25 cellular contexts compared by ENCODE assay signal in genomic region chr5:149210229-149210628, GRCh38.
DNase-seq lines count a peak whose midpoint lies in the region; ATAC-seq and TF ChIP-seq lines count a peak whose summit lies in the region.
"Had no signal": no experiment of that assay in that cellular context is flagged by ENCODE, and none has a peak within 500 bp of the region (broad histone marks: within the 10 kb centered on the region; RNA-seq: fewer than 3 reads in every experiment).

No MANE protein-coding gene starts in this region.

- CTCF ChIA-PET in SK-N-SH (lab: Yijun Ruan, JAX) (no interaction called here), RWPE1 (lab: Yijun Ruan, JAX) (interaction anchor here (0.6 kb wide), 1 partner anchor 62 kb away, joined by 6 read pairs; no protein-coding TSS in a partner anchor)
- CTCF ChIA-PET in activated CD8-positive, alpha-beta T cell treated with anti-CD3 and anti-CD28 coated beads for 36 hours (lab: Charles Lee): no interaction called here

- no peak for ATAC-seq in SK-N-SH treated with all-trans-retinoic acid at 6 μM for 48 hours
- no peak for ATAC-seq in activated CD8-positive, alpha-beta T cell treated with anti-CD3 and anti-CD28 coated beads for 36 hours
- ATAC-seq: gastrocnemius medialis, GM12878, left colon, sciatic nerve, T-helper 17 cell had no signal

- H3K4me1 Mint-ChIP-seq in progenitor cell of endocrine pancreas (ENCODE audit: low read depth): no peaks in the 10 kb centered on the region
- H3K4me1 Mint-ChIP-seq in activated CD8-positive, alpha-beta T cell treated with anti-CD3 and anti-CD28 coated beads for 36 hours (ENCODE audit: low read depth): no peaks in the 10 kb centered on the region

- H3K27ac Mint-ChIP-seq in progenitor cell of endocrine pancreas: no peak overlapping the region
- no peak overlapping the region for H3K27ac Mint-ChIP-seq in activated CD8-positive, alpha-beta T cell treated with anti-CD3 and anti-CD28 coated beads for 36 hours
- H3K27ac Mint-ChIP-seq: activated T-helper 2 cell treated with anti-CD3 and anti-CD28 coated beads, Interferon-gamma antibody, Interleukin-2, Interleukin-4, amounts not matched to agents 10 μg/mL and 5 μg/mL and 100 μg/mL, durations not matched to agents 14 hours and 24 hours and 36 hours; T-helper 17 cell had no signal

- DNase-seq in SK-N-SH: no peak
- DNase-seq in RWPE1 (ENCODE audit: low spot score): peak; percentile 73
- DNase-seq in epithelial cell of esophagus (ENCODE audit: low read depth): peak; percentile 80
- peak; percentile 57 for DNase-seq in non-pigmented ciliary epithelial cell (ENCODE audit: low read depth)
- DNase-seq in progenitor cell of endocrine pancreas (ENCODE audit: low spot score, unreplicated experiment): no peak
- DNase-seq in posterior cingulate gyrus: no peak
- no peak for DNase-seq in activated CD8-positive, alpha-beta T cell treated with anti-CD3 and anti-CD28 coated beads for 36 hours
- DNase-seq: activated CD4-positive, CD25-positive, alpha-beta regulatory T cell; activated CD8-positive, alpha-beta memory T cell treated with anti-CD3 and anti-CD28 coated beads for 24 hours; gastrocnemius medialis; GF-D8; left colon; MM.1S; NCI-H1694 treated with DMSO at 0.1 percent for 48 hours; NCI-H446; nucleus accumbens; stimulated activated naive CD4-positive, alpha-beta T cell treated with Interleukin-2 at 50 U/mL for 16 hours; T-helper 17 cell; tibial artery had no signal

- no peak overlapping the region for H3K9ac ChIP-seq in SK-N-SH
- H3K9ac ChIP-seq: BLaER1 treated with 17β-estradiol and CSF1 and Interleukin-3, amounts not matched to agents 10 nM and 100 nM had no signal

- 0 out of 4 replicates have a peak overlapping the region, but pooled peaks of 1 of the 2 experiments have one; percentile 94 for H3K27ac ChIP-seq in SK-N-SH (ENCODE audit: low read depth in 2 of 2, low read length in 1 of 2)
- no peak overlapping the region for H3K27ac ChIP-seq in RWPE1
- H3K27ac ChIP-seq: 22Rv1; BLaER1 treated with 17β-estradiol and CSF1 and Interleukin-3, amounts not matched to agents 10 nM and 100 nM; tibial artery had no signal

- TF ChIP-seq EP300 in SK-N-SH (IDR thresholded peaks at IDR 0.05; ENCODE audit: borderline replicate concordance in 1 of 2, low read depth in 1 of 2, low read length in 1 of 2): no peak

- peaks cover 13% of the 10 kb centered on the region for H3K27me3 Mint-ChIP-seq in progenitor cell of endocrine pancreas
- no peaks in the 10 kb centered on the region for H3K27me3 Mint-ChIP-seq in activated CD8-positive, alpha-beta T cell treated with anti-CD3 and anti-CD28 coated beads for 36 hours
- H3K27me3 Mint-ChIP-seq: T-helper 17 cell had no signal

- H3K4me1 ChIP-seq in SK-N-SH (ENCODE audit: control insufficient read depth in 1 of 2, insufficient read depth in 2 of 2, low read depth in 1 of 2, low read length in 1 of 2): peaks cover 0 to 17% of the 10 kb centered on the region in 2 experiments; a peak in 2 of 4 replicates
- H3K4me1 ChIP-seq: BLaER1 treated with 17β-estradiol and CSF1 and Interleukin-3, amounts not matched to agents 10 nM and 100 nM; tibial artery had no signal

- H3K4me3 ChIP-seq in SK-N-SH (ENCODE audit: low read depth in 2 of 2, low read length in 1 of 2) (no peak overlapping the region), epithelial cell of esophagus (ENCODE audit: low read length) (no peak overlapping the region)
- H3K4me3 ChIP-seq: BLaER1 treated with 17β-estradiol and CSF1 and Interleukin-3, amounts not matched to agents 10 nM and 100 nM; gastrocnemius medialis; GM12878; tibial artery had no signal

- no peaks in the 10 kb centered on the region for H4K20me1 ChIP-seq in SK-N-SH (ENCODE audit: insufficient read depth)
- H4K20me1 ChIP-seq: BLaER1 treated with 17β-estradiol and CSF1 and Interleukin-3, amounts not matched to agents 10 nM and 100 nM had no signal

- peaks cover 20% of the 10 kb centered on the region for H3F3A ChIP-seq in SK-N-SH (replicated peaks; ENCODE audit: insufficient read depth)

- no peaks in the 10 kb centered on the region for H3K27me3 ChIP-seq in SK-N-SH (ENCODE audit: insufficient read depth)
- H3K27me3 ChIP-seq: BLaER1 treated with 17β-estradiol and CSF1 and Interleukin-3, amounts not matched to agents 10 nM and 100 nM; gastrocnemius medialis; tibial artery had no signal

- no peaks in the 10 kb centered on the region for H3K36me3 Mint-ChIP-seq in progenitor cell of endocrine pancreas (ENCODE audit: insufficient read depth)
- H3K36me3 Mint-ChIP-seq in activated CD8-positive, alpha-beta T cell treated with anti-CD3 and anti-CD28 coated beads for 36 hours (ENCODE audit: low read depth): no peaks in the 10 kb centered on the region

- TF ChIP-seq CTCF in SK-N-SH (IDR thresholded peaks at IDR 0.05) (no peak), RWPE1 (conservative IDR thresholded peaks at IDR 0.05; ENCODE audit: low read depth) (no peak), epithelial cell of esophagus (IDR thresholded peaks at IDR 0.05; ENCODE audit: insufficient read depth, low read depth, low read length, missing control alignments) (no peak), progenitor cell of endocrine pancreas (IDR thresholded peaks at IDR 0.05; ENCODE audit: unreplicated experiment) (no peak)
- TF ChIP-seq CTCF in activated CD8-positive, alpha-beta T cell treated with anti-CD3 and anti-CD28 coated beads for 36 hours (IDR thresholded peaks at IDR 0.05): no peak

- POLR2A ChIA-PET in SK-N-SH (lab: Yijun Ruan, JAX): no interaction called here
- POLR2A ChIA-PET in RWPE1 (lab: Yijun Ruan, JAX; ENCODE audit: low non-redundant PET): no interaction called here
- POLR2A ChIA-PET in activated CD8-positive, alpha-beta T cell treated with anti-CD3 and anti-CD28 coated beads for 36 hours (lab: Charles Lee): no interaction called here

- H3K4me3 Mint-ChIP-seq in progenitor cell of endocrine pancreas (ENCODE audit: low read depth): no peak overlapping the region
- no peak overlapping the region for H3K4me3 Mint-ChIP-seq in activated CD8-positive, alpha-beta T cell treated with anti-CD3 and anti-CD28 coated beads for 36 hours
- H3K4me3 Mint-ChIP-seq: T-helper 17 cell had no signal

- H3K9me3 Mint-ChIP-seq in progenitor cell of endocrine pancreas (ENCODE audit: low read depth): no peaks in the 10 kb centered on the region
- no peaks in the 10 kb centered on the region for H3K9me3 Mint-ChIP-seq in activated CD8-positive, alpha-beta T cell treated with anti-CD3 and anti-CD28 coated beads for 36 hours
- H3K9me3 Mint-ChIP-seq: activated T-helper 2 cell treated with anti-CD3 and anti-CD28 coated beads, Interferon-gamma antibody, Interleukin-2, Interleukin-4, amounts not matched to agents 10 μg/mL and 5 μg/mL and 100 μg/mL, durations not matched to agents 14 hours and 24 hours and 36 hours had no signal

- no peak for TF ChIP-seq RAD21 in SK-N-SH (IDR thresholded peaks at IDR 0.05; ENCODE audit: low read length)

- no peaks in the 10 kb centered on the region for H3K79me2 ChIP-seq in SK-N-SH (ENCODE audit: insufficient read depth)

- H3K9me2 ChIP-seq in SK-N-SH: no peaks in the 10 kb centered on the region

- H2AFZ ChIP-seq in SK-N-SH (ENCODE audit: low read depth): no peak overlapping the region

- intact Hi-C loops in posterior cingulate gyrus (cut with DNase I): no loop called here
- intact Hi-C loops in activated CD8-positive, alpha-beta T cell treated with anti-CD3 and anti-CD28 coated beads for 36 hours (cut with micrococcal nuclease): no loop called here

- WGBS in SK-N-SH (ENCODE audit: low lambda C conversion rate): 80% methylated on average over 4 of the region's 4 CpGs

- H3K36me3 ChIP-seq in SK-N-SH (replicated peaks in 1 of 2; ENCODE audit: control insufficient read depth in 1 of 2, insufficient read depth in 2 of 2, low read length in 1 of 2): no peaks in the 10 kb centered on the region
- H3K36me3 ChIP-seq: BLaER1 treated with 17β-estradiol and CSF1 and Interleukin-3, amounts not matched to agents 10 nM and 100 nM; tibial artery had no signal

- H3K9me3 ChIP-seq in SK-N-SH: no peaks in the 10 kb centered on the region
- H3K9me3 ChIP-seq: BLaER1 treated with 17β-estradiol and CSF1 and Interleukin-3, amounts not matched to agents 10 nM and 100 nM; gastrocnemius medialis; tibial artery had no signal

- no peak overlapping the region for H3K4me2 ChIP-seq in SK-N-SH
- H3K4me2 ChIP-seq: BLaER1 treated with 17β-estradiol and CSF1 and Interleukin-3, amounts not matched to agents 10 nM and 100 nM had no signal

TF ChIP-seq in SK-N-SH, 30 proteins besides CTCF, POLR2A, EP300 and RAD21 (continues in another document):
- 0 out of 2 replicates have a peak, but pooled peaks have one; percentile 7 for TF ChIP-seq FOSL2 (IDR thresholded peaks at IDR 0.05; ENCODE audit: borderline replicate concordance, low read depth)

TF ChIP-seq in SK-N-SH treated with all-trans-retinoic acid at 6 μM for 48 hours, 23 proteins besides CTCF, POLR2A, EP300 and RAD21 (continues in another document):
- TF ChIP-seq BACH2 (CRISPR knock-in tag; IDR thresholded peaks at IDR 0.05; ENCODE audit: borderline replicate concordance) (no peak), TSHZ2 (CRISPR knock-in tag; IDR thresholded peaks at IDR 0.05) (no peak), TCF4 (CRISPR knock-in tag; IDR thresholded peaks at IDR 0.05; ENCODE audit: borderline replicate concordance) (no peak), ZNF70 (CRISPR knock-in tag; IDR thresholded peaks at IDR 0.05) (no peak), CSDC2 (CRISPR knock-in tag; IDR thresholded peaks at IDR 0.05) (no peak), SNAI2 (CRISPR knock-in tag; IDR thresholded peaks at IDR 0.05) (no peak), ARNTL (CRISPR knock-in tag; IDR thresholded peaks at IDR 0.05; ENCODE audit: borderline replicate concordance, low read depth) (no peak)

Comparison
In these comparisons a context has a peak if more than half of its experiments do, and no peak if none do; other contexts are left out.
1. DNase-seq: peak in RWPE1 (single experiment), epithelial cell of esophagus (single experiment) and non-pigmented ciliary epithelial cell (single experiment); none in SK-N-SH (single experiment), progenitor cell of endocrine pancreas (single experiment), posterior cingulate gyrus (0 of 10) and activated CD8-positive, alpha-beta T cell treated with anti-CD3 and anti-CD28 coated beads for 36 hours (single experiment).